10 cellular contexts compared by ENCODE assay signal in genomic region chr2:226031962-226032441, GRCh38.
A peak's percentile ranks its signal among the peaks of the same experiment; 100 is the strongest.
DNase-seq lines count a peak whose midpoint lies in the region; ATAC-seq, FAIRE-seq and TF ChIP-seq lines count a peak whose summit lies in the region.
"Had no signal": no experiment of that assay in that cellular context is flagged by ENCODE, and none has a peak within 500 bp of the region (broad histone marks: within the 10 kb centered on the region; RNA-seq: fewer than 3 reads in every experiment).

No MANE protein-coding gene starts in this region.

- peak overlapping the region; percentile 81 for H3K27ac Mint-ChIP-seq in activated naive CD8-positive, alpha-beta T cell treated with anti-CD3 and anti-CD28 coated beads, Interleukin-2, amount 50 U/mL, for 24 hours

- no peaks in the 10 kb centered on the region for H3K9me3 ChIP-seq in iPS-18a (ENCODE audit: control insufficient read depth, low read depth, low read length)
- no peaks in the 10 kb centered on the region for H3K9me3 ChIP-seq in smooth muscle cell (replicated peaks; ENCODE audit: low read depth)
- H3K9me3 ChIP-seq in kidney (ENCODE audit: control insufficient read depth in 1 of 2, low read length in 2 of 2), result no peaks in the 10 kb centered on the region

- FAIRE-seq in kidney (lab: Jason Lieb, UNC), result no peak
- FAIRE-seq: A204.1 had no signal

- H3K9me3 Mint-ChIP-seq in activated naive CD8-positive, alpha-beta T cell treated with anti-CD3 and anti-CD28 coated beads, Interleukin-2, amount 50 U/mL, for 24 hours, result peaks cover 6% of the 10 kb centered on the region

- H4K20me1 ChIP-seq in smooth muscle cell (ENCODE audit: low read depth), result no peaks in the 10 kb centered on the region

- no peaks in the 10 kb centered on the region for H3K36me3 Mint-ChIP-seq in activated naive CD8-positive, alpha-beta T cell treated with anti-CD3 and anti-CD28 coated beads, Interleukin-2, amount 50 U/mL, for 24 hours (ENCODE audit: low read depth)

- H2AFZ ChIP-seq in smooth muscle cell (ENCODE audit: low read depth), result peak overlapping the region; percentile 66

- H3K4me3 Mint-ChIP-seq in activated naive CD8-positive, alpha-beta T cell treated with anti-CD3 and anti-CD28 coated beads, Interleukin-2, amount 50 U/mL, for 24 hours, result peak overlapping the region; percentile 75

- peaks cover 8% of the 10 kb centered on the region for H3K27me3 ChIP-seq in iPS-18a (ENCODE audit: control insufficient read depth, insufficient read depth, low read length)
- no peaks in the 10 kb centered on the region for H3K27me3 ChIP-seq in smooth muscle cell (ENCODE audit: low read depth)

- H3K9ac ChIP-seq in iPS-18a (ENCODE audit: low read length) (peak overlapping the region; percentile 69), smooth muscle cell (ENCODE audit: low read depth) (peak overlapping the region; percentile 44), kidney (ENCODE audit: low read length in 2 of 2) (no peak overlapping the region)

- no peak for TF ChIP-seq CTCF in smooth muscle cell (IDR thresholded peaks at IDR 0.05; ENCODE audit: borderline replicate concordance, insufficient read depth, poor library complexity, severe bottlenecking)
- no peak for TF ChIP-seq CTCF in kidney (IDR thresholded peaks at IDR 0.05; ENCODE audit: borderline replicate concordance, extremely low read depth, insufficient read depth)

- H3K36me3 ChIP-seq in iPS-18a (ENCODE audit: control insufficient read depth, low read depth, low read length), result no peaks in the 10 kb centered on the region
- H3K36me3 ChIP-seq in smooth muscle cell (ENCODE audit: low read depth), result no peaks in the 10 kb centered on the region
- H3K36me3 ChIP-seq in kidney (ENCODE audit: control insufficient read depth in 1 of 2, insufficient read depth in 2 of 2, low read length in 2 of 2), result no peaks in the 10 kb centered on the region

- peak overlapping the region; percentile 89 for H3K4me2 ChIP-seq in smooth muscle cell

- peak; percentile 31 for DNase-seq in DMS 273 (lab: John Stamatoyannopoulos, UW; ENCODE audit: unreplicated experiment)
- no peak for DNase-seq in DMS 273 treated with DMSO at 0.1 percent for 48 hours (lab: John Stamatoyannopoulos, UW)
- no peak for DNase-seq in activated naive CD8-positive, alpha-beta T cell treated with anti-CD3 and anti-CD28 coated beads, Interleukin-2, amount 50 U/mL, for 24 hours
- no peak for DNase-seq in smooth muscle cell (lab: John Stamatoyannopoulos, UW; ENCODE audit: unreplicated experiment)
- no peak for DNase-seq in kidney
- DNase-seq in HK-2 (ENCODE audit: unreplicated experiment), result no peak
- no peak for DNase-seq in stimulated activated CD4-positive, alpha-beta T cell treated with anti-CD3 and anti-CD28 coated beads, Interleukin-4, amount 100 ng/mL, for 1 hour
- DNase-seq: NK-92 treated with Interleukin-12 subunit alpha and Interleukin-12 subunit beta, amount 100 ng/mL, for 24 hours had no signal

- H3K4me1 ChIP-seq in iPS-18a (ENCODE audit: control insufficient read depth, low read depth, low read length), result peaks cover 18% of the 10 kb centered on the region
- H3K4me1 ChIP-seq in smooth muscle cell (ENCODE audit: low read depth), result peaks cover 22% of the 10 kb centered on the region
- H3K4me1 ChIP-seq in kidney (ENCODE audit: control insufficient read depth in 1 of 2, insufficient read depth in 1 of 2, low read depth in 1 of 2, low read length in 2 of 2), result no peaks in the 10 kb centered on the region

- no peak for ATAC-seq in activated naive CD8-positive, alpha-beta T cell treated with anti-CD3 and anti-CD28 coated beads, Interleukin-2, amount 50 U/mL, for 24 hours

- intact Hi-C loops in kidney (cut with DNase I), result no loop called here

- peaks cover 5% of the 10 kb centered on the region for H3F3A ChIP-seq in smooth muscle cell (ENCODE audit: low read depth)

- 6% methylated on average over 2 of the region's 2 CpGs for WGBS in smooth muscle cell (ENCODE audit: low lambda C conversion rate)

- H3K27ac ChIP-seq in iPS-18a (ENCODE audit: low read length) (no peak overlapping the region), smooth muscle cell (ENCODE audit: low read depth) (peak overlapping the region; percentile 76), kidney (ENCODE audit: low read depth in 2 of 2, low read length in 2 of 2) (no peak overlapping the region)

- H3K4me3 ChIP-seq in iPS-18a (ENCODE audit: low read length) (peak overlapping the region; percentile 74), smooth muscle cell (peak overlapping the region; percentile 66), kidney (ENCODE audit: low read length in 2 of 2) (peak overlapping the region in 1 of 2 donors; percentile 76)

- no peaks in the 10 kb centered on the region for H3K79me2 ChIP-seq in smooth muscle cell (ENCODE audit: low read depth)

- H3K4me1 Mint-ChIP-seq in activated naive CD8-positive, alpha-beta T cell treated with anti-CD3 and anti-CD28 coated beads, Interleukin-2, amount 50 U/mL, for 24 hours, result peaks cover 28% of the 10 kb centered on the region

- peaks cover 34% of the 10 kb centered on the region for H3K27me3 Mint-ChIP-seq in activated naive CD8-positive, alpha-beta T cell treated with anti-CD3 and anti-CD28 coated beads, Interleukin-2, amount 50 U/mL, for 24 hours

Comparison
In these comparisons a context has a peak if more than half of its experiments do, and no peak if none do; other contexts are left out.
1. H3K9ac ChIP-seq: peak in iPS-18a (single experiment) and smooth muscle cell (single experiment); none in kidney (0 of 2).